In genomic region chr2:193584522-193584938, GRCh38 we compare ENCODE assay signal across 7 cellular contexts.
A peak's percentile ranks its signal among the peaks of the same experiment; 100 is the strongest.
DNase-seq lines count a peak whose midpoint lies in the region; ATAC-seq, FAIRE-seq and TF ChIP-seq lines count a peak whose summit lies in the region.

No MANE protein-coding gene starts in this region.

- no peak overlapping the region for H3K4me3 Mint-ChIP-seq in CD4-positive, alpha-beta T cell

- no TSS peak for BruUV-seq in K562 (replicated peaks; lab: Mats Ljungman, UMichigan)

- H3K4me1 Mint-ChIP-seq in CD4-positive, alpha-beta T cell (ENCODE audit: low read depth), result no peaks in the 10 kb centered on the region

- H3K79me2 ChIP-seq in Loucy (ENCODE audit: insufficient read depth, low read length) (no peaks in the 10 kb centered on the region), K562 (ENCODE audit: control insufficient read depth, insufficient read depth, low read length) (no peaks in the 10 kb centered on the region)

- in situ Hi-C loops in K562 (cut with MboI), result no loop called here

- WGBS in K562 (ENCODE audit: insufficient coverage, low coverage, missing lambda C conversion rate), result 0% methylated on average over 1 of the region's 1 CpG
- 70 to 84% methylated on average over 1 of the region's 1 CpG for WGBS in sigmoid colon, 2 donors

- TF ChIP-seq EP300 in K562 (IDR thresholded peaks at IDR 0.05; ENCODE audit: low read length), result no peak
- TF ChIP-seq EP300 in sigmoid colon (IDR thresholded peaks at IDR 0.05), result no peak

- no peaks in the 10 kb centered on the region for H3K9me2 ChIP-seq in Loucy (replicated peaks; ENCODE audit: low read depth, low read length)

- TF ChIP-seq POLR2A in K562 (conservative IDR thresholded peaks at IDR 0.05) (no peak), sigmoid colon (IDR thresholded peaks at IDR 0.05) (no peak)

- H3K27ac Mint-ChIP-seq in CD4-positive, alpha-beta T cell, result no peak overlapping the region

- CTCF ChIA-PET in HEK293T (lab: Yijun Ruan, JAX), result interaction anchor here (0.9 to 1.2 kb wide), 3 partner anchors 15 to 396 kb away, joined by 3 read pairs; no protein-coding TSS in a partner anchor
- CTCF ChIA-PET in K562 (lab: Yijun Ruan, JAX; ENCODE audit: low intra/inter-chr PET ratio), result no interaction called here
- CTCF ChIA-PET in CD4-positive, alpha-beta T cell (lab: Charles Lee), result no interaction called here

- DNase-seq in HEK293T (ENCODE audit: extremely low spot score) (peak; percentile 42), K562 (ENCODE audit: extremely low read depth in 1 of 4, low spot score in 3 of 4) (peak in 2 of 4 experiments; percentile 2 to 15), renal cortical epithelial cell (ENCODE audit: low read depth) (peak; percentile 42), sigmoid colon (no peak)
- no peak for DNase-seq in CD4-positive, alpha-beta T cell

- H3K27ac ChIP-seq in K562 (ENCODE audit: extremely low read depth, low read depth, low read length), result no peak overlapping the region
- no peak overlapping the region for H3K27ac ChIP-seq in sigmoid colon
- no peak overlapping the region for H3K27ac ChIP-seq in CD4-positive, alpha-beta T cell (ENCODE audit: low read depth, low read length)

- no peaks in the 10 kb centered on the region for H3K9me1 ChIP-seq in K562 (ENCODE audit: control insufficient read depth, insufficient read depth, low read length)

- no peak for FAIRE-seq in K562 (lab: Jason Lieb, UNC)

- no peaks in the 10 kb centered on the region for H3K4me1 ChIP-seq in Loucy (ENCODE audit: insufficient read depth, low read length, poor library complexity, severe bottlenecking)
- no peaks in the 10 kb centered on the region for H3K4me1 ChIP-seq in K562 (replicated peaks in 1 of 2; ENCODE audit: control insufficient read depth in 2 of 2, insufficient read depth in 2 of 2, low read length in 2 of 2)
- H3K4me1 ChIP-seq in sigmoid colon, result no peaks in the 10 kb centered on the region

- no peaks in the 10 kb centered on the region for H3K9me3 Mint-ChIP-seq in CD4-positive, alpha-beta T cell

- H3K4me2 ChIP-seq in Loucy (ENCODE audit: low read depth, low read length, poor library complexity, severe bottlenecking), result no peak overlapping the region
- H3K4me2 ChIP-seq in K562 (ENCODE audit: insufficient read depth, low read length), result no peak overlapping the region

- no peaks in the 10 kb centered on the region for H3F3A ChIP-seq in Loucy (ENCODE audit: low read depth)

- H2AFZ ChIP-seq in Loucy (ENCODE audit: low read length) (no peak overlapping the region), K562 (ENCODE audit: low read depth, low read length) (no peak overlapping the region)

- H3K27me3 ChIP-seq in Loucy (ENCODE audit: insufficient read depth, low read length, poor library complexity, severe bottlenecking), result no peaks in the 10 kb centered on the region
- H3K27me3 ChIP-seq in K562 (ENCODE audit: control insufficient read depth in 2 of 2, insufficient read depth in 2 of 2, low read length in 2 of 2), result no peaks in the 10 kb centered on the region
- no peaks in the 10 kb centered on the region for H3K27me3 ChIP-seq in sigmoid colon
- no peaks in the 10 kb centered on the region for H3K27me3 ChIP-seq in CD4-positive, alpha-beta T cell (ENCODE audit: control insufficient read depth, insufficient read depth, low read length)

- ATAC-seq in GM18517 (IDR thresholded peaks at IDR 0.05; ENCODE audit: unreplicated experiment) (peak; percentile 92), K562 (peak; percentile 38; the same call in 2 of the 3 replicates)
- ATAC-seq in CD4-positive, alpha-beta T cell (ENCODE audit: poor library complexity), result no peak

- H3K4me3 ChIP-seq in Loucy (ENCODE audit: low read length, poor library complexity, severe bottlenecking), result no peak overlapping the region
- no peak overlapping the region for H3K4me3 ChIP-seq in K562
- no peak overlapping the region for H3K4me3 ChIP-seq in sigmoid colon

- H3K36me3 Mint-ChIP-seq in CD4-positive, alpha-beta T cell (ENCODE audit: low read depth), result no peaks in the 10 kb centered on the region

- POLR2A ChIA-PET in HEK293T (lab: Yijun Ruan, JAX) (no interaction called here), K562 (lab: Yijun Ruan, JAX) (no interaction called here)
- POLR2A ChIA-PET in CD4-positive, alpha-beta T cell (lab: Charles Lee), result no interaction called here

- no peak overlapping the region for H3K9ac ChIP-seq in Loucy (ENCODE audit: low read depth, low read length, poor library complexity, severe bottlenecking)
- no peak overlapping the region for H3K9ac ChIP-seq in K562 (ENCODE audit: insufficient read depth in 1 of 2, low read depth in 2 of 2, low read length in 2 of 2)

- H4K20me1 ChIP-seq in Loucy (ENCODE audit: insufficient read depth, low read length, poor library complexity, severe bottlenecking) (no peaks in the 10 kb centered on the region), K562 (replicated peaks; ENCODE audit: control insufficient read depth, insufficient read depth, low read length) (no peaks in the 10 kb centered on the region)

- no peaks in the 10 kb centered on the region for H3K36me3 ChIP-seq in Loucy (ENCODE audit: insufficient read depth, low read length)
- no peaks in the 10 kb centered on the region for H3K36me3 ChIP-seq in K562 (ENCODE audit: control insufficient read depth, insufficient read depth, low read length)
- no peaks in the 10 kb centered on the region for H3K36me3 ChIP-seq in sigmoid colon

- no peaks in the 10 kb centered on the region for H3K27me3 Mint-ChIP-seq in CD4-positive, alpha-beta T cell

- H3K9me3 ChIP-seq in Loucy (ENCODE audit: insufficient read depth, low read depth, low read length) (no peaks in the 10 kb centered on the region), K562 (replicated peaks; ENCODE audit: control insufficient read depth, insufficient read depth, low read depth, low read length) (no peaks in the 10 kb centered on the region), sigmoid colon (no peaks in the 10 kb centered on the region)
- no peaks in the 10 kb centered on the region for H3K9me3 ChIP-seq in CD4-positive, alpha-beta T cell (ENCODE audit: control insufficient read depth, low read length)

- intact Hi-C loops in K562 (cut with micrococcal nuclease) (no loop called here), sigmoid colon (cut with DNase I) (no loop called here)
- intact Hi-C loops in CD4-positive, alpha-beta T cell (cut with DNase I, micrococcal nuclease), result no loop called here

- TF ChIP-seq RAD21 in K562 (CRISPR knock-in tag; conservative IDR thresholded peaks at IDR 0.05 in 1 of 2, IDR thresholded peaks at IDR 0.05 in 1 of 2), result peak in 1 of 2 experiments; percentile 46; a peak in 2 of 4 replicates

- TF ChIP-seq CTCF in Loucy (conservative IDR thresholded peaks at IDR 0.05; ENCODE audit: low read length) (peak; percentile 76), K562 (IDR thresholded peaks at IDR 0.05 in 2 of 3, conservative IDR thresholded peaks at IDR 0.05 in 1 of 3; ENCODE audit: insufficient read depth in 2 of 3, low read depth in 1 of 3, low read length in 3 of 3) (no peak; a peak in 1 of 6 replicates), sigmoid colon (IDR thresholded peaks at IDR 0.05) (no peak)
- TF ChIP-seq CTCF in CD4-positive, alpha-beta T cell (IDR thresholded peaks at IDR 0.05), result no peak

TF ChIP-seq in HEK293T, 16 proteins besides CTCF, POLR2A, EP300 and RAD21:
- TF ChIP-seq NFRKB (IDR thresholded peaks at IDR 0.05) (no peak), L3MBTL2 (conservative IDR thresholded peaks at IDR 0.05) (no peak), FOXM1 (IDR thresholded peaks at IDR 0.05; ENCODE audit: borderline replicate concordance) (no peak), SUZ12 (IDR thresholded peaks at IDR 0.05) (no peak), BHLHE40 (IDR thresholded peaks at IDR 0.05; ENCODE audit: borderline replicate concordance) (no peak)
TF ChIP-seq in HEK293T: peak in this region for 0.

TF ChIP-seq in K562, 482 proteins besides CTCF, POLR2A, EP300 and RAD21:
- TF ChIP-seq ZNF436 (CRISPR knock-in tag; IDR thresholded peaks at IDR 0.05) (no peak), TCFL5 (CRISPR knock-in tag; conservative IDR thresholded peaks at IDR 0.05) (no peak), HDAC3 (IDR thresholded peaks at IDR 0.05; ENCODE audit: borderline replicate concordance, partially characterized antibody) (no peak), ZZZ3 (IDR thresholded peaks at IDR 0.05) (no peak)

Comparison
In these comparisons a context has a peak if more than half of its experiments do, and no peak if none do; other contexts are left out.
1. DNase-seq: peak in HEK293T (single experiment) and renal cortical epithelial cell (single experiment); none in sigmoid colon (single experiment) and CD4-positive, alpha-beta T cell (0 of 10).